In genomic region chr7:123717689-123718088, GRCh38 we compare ENCODE assay signal across 9 cellular contexts.
"Had no signal": no experiment of that assay in that cellular context is flagged by ENCODE, and none has a peak within 500 bp of the region (broad histone marks: within the 10 kb centered on the region; RNA-seq: fewer than 3 reads in every experiment).

No MANE protein-coding gene starts in this region.

- H3K9ac ChIP-seq: GM23248 had no signal

- H3K4me3 Mint-ChIP-seq: H9, IgD-negative memory B cell had no signal

- H3K4me3 ChIP-seq: GM23248 had no signal

- H3K27me3 Mint-ChIP-seq: IgD-negative memory B cell had no signal

- ATAC-seq: HepG2 had no signal

- H3K9me3 Mint-ChIP-seq: IgD-negative memory B cell had no signal

- H3K27ac ChIP-seq: GM23248, HL-60 had no signal

- DNase-seq: GM23248, H9, HCEC 1CT, KG1 had no signal

- FAIRE-seq: H1, H54, HepG2 had no signal

- H2AFZ ChIP-seq: GM23248 had no signal
